Comparison of ENCODE assay signal across 10 cellular contexts in the genomic region with DNA sequence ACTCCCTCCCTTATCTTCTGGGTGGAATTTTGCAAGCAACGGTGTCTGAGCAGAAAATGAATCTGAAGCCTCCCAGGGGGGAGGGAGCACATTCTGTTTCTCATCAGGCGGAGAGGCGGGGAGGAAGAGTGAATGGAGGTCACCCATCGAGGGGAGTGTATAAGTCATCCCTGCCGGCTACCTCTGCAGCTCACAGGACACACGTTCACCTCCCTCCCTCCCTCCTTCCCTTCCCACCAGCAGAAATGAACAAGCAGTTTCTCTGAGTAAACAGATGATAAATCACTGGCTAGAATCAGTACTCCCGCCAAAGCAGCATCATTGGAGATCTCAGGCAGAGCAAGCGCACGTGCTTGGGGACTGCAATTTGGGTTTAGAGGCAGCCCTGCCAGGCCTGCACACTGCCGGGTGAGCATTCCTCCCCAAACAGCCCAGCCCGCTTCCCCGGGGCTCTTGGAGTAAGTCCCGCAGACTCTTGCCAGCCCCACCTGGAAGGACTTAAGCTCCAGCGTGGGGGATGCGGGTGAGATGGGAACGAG. TPM values are rescaled to one million over a fixed set of nuclear protein-coding genes. Genes with fewer than 3 reads are reported as not detected.
A peak's percentile ranks its signal among the peaks of the same experiment; 100 is the strongest.
DNase-seq lines count a peak whose midpoint lies in the region; ATAC-seq and TF ChIP-seq lines count a peak whose summit lies in the region.
"Had no signal": no experiment of that assay in that cellular context is flagged by ENCODE, and none has a peak within 500 bp of the region (broad histone marks: within the 10 kb centered on the region; RNA-seq: fewer than 3 reads in every experiment).

No MANE protein-coding gene starts in this region.

- TF ChIP-seq CTCF in fibroblast of pulmonary artery (IDR thresholded peaks at IDR 0.05; ENCODE audit: low read length, missing control alignments) (no peak), psoas muscle (IDR thresholded peaks at IDR 0.05) (no peak), brain microvascular endothelial cell (IDR thresholded peaks at IDR 0.05; ENCODE audit: low read depth, low read length, missing control alignments) (no peak)

- peaks cover 0 to 36% (median 5%) of the 10 kb centered on the region in 3 donors for H3K27me3 ChIP-seq in psoas muscle (ENCODE audit: insufficient read depth in 3 of 3, low read length in 2 of 3)
- H3K27me3 ChIP-seq in brain microvascular endothelial cell (replicated peaks) = peaks cover 79% of the 10 kb centered on the region

- WGBS in psoas muscle, 3 donors = 13 to 19% (median 16%) methylated on average over 14 to 16 of the region's 16 CpGs

- intact Hi-C loops in psoas muscle (cut with DNase I) = loop anchor here (1.0 to 10.0 kb wide), 4 partner anchors 24 to 308 kb away; no protein-coding TSS in a partner anchor

- peak in 1 of 4 donors; percentile 22 for ATAC-seq in psoas muscle
- ATAC-seq in left lobe of liver = no peak
- ATAC-seq in HG02571 (IDR thresholded peaks at IDR 0.05; ENCODE audit: unreplicated experiment) = no peak
- ATAC-seq in HG03571 (IDR thresholded peaks at IDR 0.05; ENCODE audit: unreplicated experiment) = no peak

- DNase-seq in Daoy (ENCODE audit: low read depth) (peak; percentile 67), NCI-H226 (peak; percentile 89), fibroblast of pulmonary artery (ENCODE audit: low read depth) (peak; percentile 75), psoas muscle (peak; percentile 70 to 82), left lobe of liver (ENCODE audit: low spot score) (no peak), brain microvascular endothelial cell (no peak)
- DNase-seq: naive B cell; stimulated activated naive CD4-positive, alpha-beta T cell had no signal

- H3K27ac ChIP-seq in psoas muscle (no peak overlapping the region), brain microvascular endothelial cell (no peak overlapping the region)

- H3K9me3 ChIP-seq in psoas muscle = no peaks in the 10 kb centered on the region

- H3K4me3 ChIP-seq in fibroblast of pulmonary artery (replicated peaks; ENCODE audit: low read depth, low read length) = no peak overlapping the region
- H3K4me3 ChIP-seq in psoas muscle = no peak overlapping the region
- H3K4me3 ChIP-seq in brain microvascular endothelial cell (ENCODE audit: low read depth, low read length) = no peak overlapping the region

- peaks cover 7% of the 10 kb centered on the region for H3K4me1 ChIP-seq in psoas muscle

- H3K36me3 ChIP-seq in psoas muscle (ENCODE audit: insufficient read depth in 1 of 2, low read depth in 1 of 2) (no peaks in the 10 kb centered on the region), brain microvascular endothelial cell (replicated peaks) (no peaks in the 10 kb centered on the region)

- in situ Hi-C loops in brain microvascular endothelial cell (cut with HindIII; ENCODE audit: low pct_ligation_motif_present, low sequenced_read_pairs) = loop anchor here (25.0 kb wide), 1 partner anchor 551 kb away; no protein-coding TSS in a partner anchor

RNA-seq across cellular contexts. Expression of gene CPN2, which starts 38.3 kb away (rescaled TPM):
- total RNA-seq in Daoy (2014; rRNA removed; shearing (Covaris generic)) = not detected in 2 replicates
- total RNA-seq in psoas muscle = under 1 TPM in 1 of 4 donors, not detected in 3; 0.13 TPM
- polyA plus RNA-seq in psoas muscle = under 1 TPM in 1 of 3 donors, not detected in 2; 0.03 TPM
- 159 TPM for total RNA-seq in left lobe of liver

RNA-seq across cellular contexts. Expression of gene LRRC15, which starts 56.7 kb away (rescaled TPM):
- 2.0 and 2.9 TPM in 2 replicates for total RNA-seq in Daoy (2014; rRNA removed; shearing (Covaris generic))
- under 1 TPM in 2 of 4 donors, not detected in 2; 0.04 to 0.09 TPM for total RNA-seq in psoas muscle
- polyA plus RNA-seq in psoas muscle = under 1 TPM in 1 of 3 donors, not detected in 2; 0.01 TPM
- total RNA-seq in left lobe of liver = not detected

Comparison
In these comparisons a context has a peak if more than half of its experiments do, and no peak if none do; other contexts are left out.
1. DNase-seq: peak in Daoy (single experiment), NCI-H226 (single experiment), fibroblast of pulmonary artery (single experiment) and psoas muscle (2 of 2); none in left lobe of liver (single experiment) and brain microvascular endothelial cell (single experiment).
2. RNA of gene CPN2, which starts 38.3 kb away (total RNA-seq): 159 TPM in left lobe of liver (single experiment); not detected in Daoy and 0.13 TPM in psoas muscle; every median in the first group is over 100 times any median in the second.